ENCODE assay signal across 8 cellular contexts in genomic region chr18:3585656-3586509, GRCh38.
DNase-seq lines count a peak whose midpoint lies in the region; ATAC-seq and TF ChIP-seq lines count a peak whose summit lies in the region.

No MANE protein-coding gene starts in this region.

- peaks cover 28 to 49% of the 10 kb centered on the region in 2 donors for H3K4me1 Mint-ChIP-seq in stimulated activated naive B cell treated with anti-CD40 and anti-IgM and Interleukin-4, amounts not matched to agents 10 μg/mL and 1 μg/mL and 100 μg/mL, for 72 hours

- no peaks in the 10 kb centered on the region for H3K9me3 ChIP-seq in BE2C

- peak; percentile 23 for ATAC-seq in GM19324 (IDR thresholded peaks at IDR 0.05; ENCODE audit: low FRiP score, unreplicated experiment)
- peak; percentile 28 for ATAC-seq in HG03565 (IDR thresholded peaks at IDR 0.05; ENCODE audit: unreplicated experiment)
- ATAC-seq in stimulated activated naive B cell treated with anti-CD40 and anti-IgM and Interleukin-4, amounts not matched to agents 10 μg/mL and 1 μg/mL and 100 μg/mL, for 72 hours (replicated peaks): peak; percentile 46 to 56

- H3K27ac Mint-ChIP-seq in stimulated activated naive B cell treated with anti-CD40 and anti-IgM and Interleukin-4, amounts not matched to agents 10 μg/mL and 1 μg/mL and 100 μg/mL, for 72 hours: peak overlapping the region; percentile 94

- no peaks in the 10 kb centered on the region for H3K27me3 Mint-ChIP-seq in stimulated activated naive B cell treated with anti-CD40 and anti-IgM and Interleukin-4, amounts not matched to agents 10 μg/mL and 1 μg/mL and 100 μg/mL, for 72 hours

- H3K36me3 Mint-ChIP-seq in stimulated activated naive B cell treated with anti-CD40 and anti-IgM and Interleukin-4, amounts not matched to agents 10 μg/mL and 1 μg/mL and 100 μg/mL, for 72 hours: no peaks in the 10 kb centered on the region

- peaks cover 0 to 4% of the 10 kb centered on the region in 2 donors for H3K9me3 Mint-ChIP-seq in stimulated activated naive B cell treated with anti-CD40 and anti-IgM and Interleukin-4, amounts not matched to agents 10 μg/mL and 1 μg/mL and 100 μg/mL, for 72 hours

- H3K4me3 Mint-ChIP-seq in stimulated activated naive B cell treated with anti-CD40 and anti-IgM and Interleukin-4, amounts not matched to agents 10 μg/mL and 1 μg/mL and 100 μg/mL, for 72 hours: peak overlapping the region in 1 of 2 donors; percentile 41

- H3K4me3 ChIP-seq in BE2C (ENCODE audit: low read depth, low read length): no peak overlapping the region

- peak; percentile 76 for TF ChIP-seq CTCF in BE2C (IDR thresholded peaks at IDR 0.05; ENCODE audit: low read depth, low read length)

- no peaks in the 10 kb centered on the region for H3K4me1 ChIP-seq in BE2C

- H3K36me3 ChIP-seq in BE2C: no peaks in the 10 kb centered on the region

- H3K27me3 ChIP-seq in BE2C: no peaks in the 10 kb centered on the region

- DNase-seq in BE2C (peak; percentile 78), NCI-H774 (lab: John Stamatoyannopoulos, UW) (peak; percentile 61), lung microvascular endothelial cell (ENCODE audit: low read depth in 2 of 2) (peak; percentile 92 to 94)
- DNase-seq in activated CD4-positive, alpha-beta T cell treated with anti-CD3 and anti-CD28 coated beads, Interleukin-2, amount 50 U/mL, for 4 hours: peak; percentile 63 to 67
- DNase-seq in effector CD4-positive, alpha-beta T cell: peak; percentile 59
- DNase-seq in stimulated activated naive B cell treated with anti-CD40 and anti-IgM and Interleukin-4, amounts not matched to agents 10 μg/mL and 1 μg/mL and 100 μg/mL, for 72 hours: peak; percentile 51
